Comparison of ENCODE assay signal across 14 cellular contexts in the genomic region with DNA sequence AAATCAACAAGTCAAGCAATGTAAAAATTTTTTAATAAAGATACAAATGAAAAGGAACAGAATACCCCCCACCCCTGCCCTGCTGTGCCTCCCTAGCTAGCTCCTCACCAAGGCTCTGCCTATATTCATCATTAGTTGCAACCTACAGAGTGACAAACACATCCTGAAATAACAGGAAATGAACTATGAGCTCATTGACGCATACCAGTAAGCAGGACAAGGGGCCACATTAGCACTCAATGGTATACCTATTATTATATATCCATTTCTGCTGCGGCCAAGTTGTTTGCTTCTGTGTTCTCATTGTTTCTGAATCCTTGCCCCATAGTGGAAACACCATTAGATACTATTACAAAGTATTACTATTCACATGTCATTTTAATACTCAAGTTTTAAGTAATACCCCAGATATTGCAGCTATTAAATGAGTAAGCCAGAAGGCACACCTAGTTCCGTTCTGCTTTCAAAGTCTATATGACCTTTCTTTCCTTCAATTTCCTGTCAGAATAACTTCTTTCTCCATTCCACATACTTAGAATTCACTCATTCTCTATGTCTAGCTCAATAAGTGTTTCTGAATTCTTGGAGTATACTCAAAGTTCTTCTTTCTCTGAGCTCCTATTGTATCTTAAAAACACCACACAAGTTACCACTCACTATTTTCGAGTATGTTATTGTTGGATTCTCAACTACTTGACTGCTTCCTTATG.
"Had no signal": no experiment of that assay in that cellular context is flagged by ENCODE, and none has a peak within 500 bp of the region (broad histone marks: within the 10 kb centered on the region; RNA-seq: fewer than 3 reads in every experiment).

No MANE protein-coding gene starts in this region.

- H3K4me3 ChIP-seq: esophagus squamous epithelium, tibial nerve, uterus had no signal

- H3K27ac ChIP-seq: esophagus squamous epithelium, tibial nerve, uterus had no signal

- DNase-seq: activated CD4-positive, alpha-beta T cell treated with anti-CD3 and anti-CD28 coated beads, Interleukin-2, amount 10 ng/mL, durations not matched to agents 7 days and 5 days; activated CD8-positive, alpha-beta memory T cell treated with anti-CD3 and anti-CD28 coated beads, Interleukin-2, amount 50 U/mL, for 48 hours; activated gamma-delta T cell treated with Interleukin-2 at 50 U/mL for 16 hours; amygdala; esophagus squamous epithelium; foreskin fibroblast; nucleus accumbens; posterior cingulate gyrus; stimulated activated CD4-positive, alpha-beta T cell treated with anti-CD3 and anti-CD28 coated beads, Interleukin-4, amount 100 ng/mL, for 24 hours; stimulated activated naive CD4-positive, alpha-beta T cell; substantia nigra; T-helper 9 cell; uterus had no signal

- H3K36me3 ChIP-seq: esophagus squamous epithelium, tibial nerve, uterus had no signal

- H3K27me3 ChIP-seq: esophagus squamous epithelium, tibial nerve, uterus had no signal

- H3K4me1 ChIP-seq: esophagus squamous epithelium, tibial nerve, uterus had no signal
